Comparison of ENCODE assay signal across 29 cellular contexts in genomic region chr6:16778521-16778920, GRCh38.
"Had no signal": no experiment of that assay in that cellular context is flagged by ENCODE, and none has a peak within 500 bp of the region (broad histone marks: within the 10 kb centered on the region; RNA-seq: fewer than 3 reads in every experiment).

No MANE protein-coding gene starts in this region.

- FAIRE-seq: islet of Langerhans, pancreas, urothelium cell line had no signal

- H3K9me3 Mint-ChIP-seq: memory B cell; nephron; stimulated activated naive CD8-positive, alpha-beta T cell treated with anti-CD3 and anti-CD28 coated beads, Interleukin-15, Interleukin-2, amounts not matched to agents 100 ng/mL and 50 ng/mL, for 24 hours had no signal

- H3K27me3 ChIP-seq: pancreas, suprapubic skin, tibial artery, upper lobe of right lung had no signal

- H3K4me3 Mint-ChIP-seq: immature natural killer cell; memory B cell; naive thymus-derived CD8-positive, alpha-beta T cell; nephron; neural crest cell; stimulated activated naive B cell treated with anti-CD40 and anti-IgM and Interleukin-4, amounts not matched to agents 10 μg/mL and 1 μg/mL and 100 μg/mL, for 72 hours; stimulated activated naive CD8-positive, alpha-beta T cell treated with anti-CD3 and anti-CD28 coated beads, Interleukin-15, Interleukin-2, amounts not matched to agents 100 ng/mL and 50 ng/mL, for 24 hours had no signal

- H3K36me3 ChIP-seq: left ventricle myocardium inferior, pancreas, prostate gland, suprapubic skin, thoracic aorta, tibial artery, upper lobe of right lung had no signal

- ATAC-seq: naive thymus-derived CD8-positive, alpha-beta T cell; pancreas; right cardiac atrium; sciatic nerve; stimulated activated naive B cell treated with anti-CD40 and anti-IgM and Interleukin-4, amounts not matched to agents 10 μg/mL and 1 μg/mL and 100 μg/mL, for 72 hours; upper lobe of right lung had no signal

- H3K9me3 ChIP-seq: left ventricle myocardium inferior, pancreas, prostate gland, suprapubic skin, thoracic aorta, tibial artery, upper lobe of right lung had no signal

- DNase-seq: hypothalamus; immature natural killer cell; left ventricle myocardium inferior; naive thymus-derived CD8-positive, alpha-beta T cell; nucleus accumbens; pancreas; posterior cingulate gyrus; retina; right cardiac atrium; stimulated activated CD4-positive, alpha-beta T cell treated with anti-CD3 and anti-CD28 coated beads, Interleukin-12 subunit alpha, Interleukin-12 subunit beta, amount 100 ng/mL, for 4 hours; stimulated activated CD4-positive, alpha-beta T cell treated with anti-CD3 and anti-CD28 coated beads, Interleukin-15, amount 100 ng/mL, for 24 hours; stimulated activated CD4-positive, alpha-beta T cell treated with anti-CD3 and anti-CD28 coated beads, Interleukin-2, amount 100 ng/mL, for 24 hours; stimulated activated CD4-positive, alpha-beta T cell treated with anti-CD3 and anti-CD28 coated beads, Interleukin-4, amount 100 ng/mL, for 1 hour; stimulated activated naive B cell treated with anti-CD40 and anti-IgM and Interleukin-4, amounts not matched to agents 10 μg/mL and 1 μg/mL and 100 μg/mL, for 72 hours; tibial artery; trophoblast cell; upper lobe of right lung had no signal

- H3K27me3 Mint-ChIP-seq: stimulated activated naive CD8-positive, alpha-beta T cell treated with anti-CD3 and anti-CD28 coated beads, Interleukin-15, Interleukin-2, amounts not matched to agents 100 ng/mL and 50 ng/mL, for 24 hours had no signal

- H3K4me1 Mint-ChIP-seq: immature natural killer cell; memory B cell; stimulated activated naive B cell treated with anti-CD40 and anti-IgM and Interleukin-4, amounts not matched to agents 10 μg/mL and 1 μg/mL and 100 μg/mL, for 72 hours had no signal

- H3K36me3 Mint-ChIP-seq: stimulated activated naive B cell treated with anti-CD40 and anti-IgM and Interleukin-4, amounts not matched to agents 10 μg/mL and 1 μg/mL and 100 μg/mL, for 72 hours had no signal

- H3K27ac ChIP-seq: left ventricle myocardium inferior, pancreas, prostate gland, skin epidermis, suprapubic skin, thoracic aorta, tibial artery, upper lobe of right lung had no signal

- H3K4me3 ChIP-seq: left ventricle myocardium inferior, lung, pancreas, prostate gland, skin epidermis, suprapubic skin, thoracic aorta, tibial artery, upper lobe of right lung had no signal

- H3K27ac Mint-ChIP-seq: immature natural killer cell; memory B cell; naive thymus-derived CD8-positive, alpha-beta T cell; nephron; stimulated activated naive B cell treated with anti-CD40 and anti-IgM and Interleukin-4, amounts not matched to agents 10 μg/mL and 1 μg/mL and 100 μg/mL, for 72 hours; stimulated activated naive CD8-positive, alpha-beta T cell treated with anti-CD3 and anti-CD28 coated beads, Interleukin-15, Interleukin-2, amounts not matched to agents 100 ng/mL and 50 ng/mL, for 24 hours had no signal

- H3K4me1 ChIP-seq: prostate gland, upper lobe of right lung had no signal
